Comparison of ENCODE assay signal across 8 cellular contexts in genomic region chr1:52002038-52002917, GRCh38. TPM values are rescaled to one million over a fixed set of nuclear protein-coding genes. Genes with fewer than 3 reads are reported as not detected.
A peak's percentile ranks its signal among the peaks of the same experiment; 100 is the strongest.
DNase-seq lines count a peak whose midpoint lies in the region; ATAC-seq and TF ChIP-seq lines count a peak whose summit lies in the region.

No MANE protein-coding gene starts in this region.

- H3K4me3 ChIP-seq in AG04450 (ENCODE audit: low read depth, low read length) (no peak overlapping the region), GM12875 (ENCODE audit: low read depth, low read length) (no peak overlapping the region), lung (no peak overlapping the region)

- POLR2A ChIA-PET in AG04450 (lab: Yijun Ruan, JAX): no interaction called here

- TF ChIP-seq CTCF in AG04450 (IDR thresholded peaks at IDR 0.05; ENCODE audit: low read depth, low read length) (peak; percentile 95), GM12875 (IDR thresholded peaks at IDR 0.05; ENCODE audit: borderline replicate concordance, insufficient read depth, low read depth, low read length) (peak; percentile 80), lung (IDR thresholded peaks at IDR 0.05; ENCODE audit: control extremely low read depth, extremely low read depth) (peak; percentile 82)

- H3K36me3 ChIP-seq in lung (ENCODE audit: control insufficient read depth in 2 of 2, insufficient read depth in 2 of 2, low read length in 2 of 2): no peaks in the 10 kb centered on the region

- WGBS in lung, 2 donors: 52 to 56% methylated on average over 9 of the region's 9 CpGs

- peak; percentile 84 for DNase-seq in AG04450 (ENCODE audit: low read depth, low spot score)
- DNase-seq in NCI-H2107 treated with DMSO at 0.1 percent for 48 hours (lab: John Stamatoyannopoulos, UW; ENCODE audit: unreplicated experiment): peak; percentile 97
- peak; percentile 12 for DNase-seq in T-helper 9 cell
- DNase-seq in dermis microvascular lymphatic vessel endothelial cell (ENCODE audit: low read depth in 2 of 2): peak; percentile 87 to 92
- peak; percentile 52 for DNase-seq in lung (ENCODE audit: low spot score)
- DNase-seq in stromal cell of bone marrow (ENCODE audit: low read depth): peak; percentile 78

- CTCF ChIA-PET in AG04450 (lab: Charles Lee): interaction anchor here (0.6 to 4.9 kb wide), 4 partner anchors 27 to 1345 kb away, joined by 3 to 33 read pairs (median 4); no protein-coding TSS in a partner anchor

- peak; percentile 89 for ATAC-seq in HG03097 (IDR thresholded peaks at IDR 0.05; ENCODE audit: low FRiP score, unreplicated experiment)
- peak; percentile 83 for ATAC-seq in lung (ENCODE audit: insufficient read depth, low FRiP score)

- no peaks in the 10 kb centered on the region for H3K27me3 ChIP-seq in AG04450 (ENCODE audit: control insufficient read depth, insufficient read depth, low read length)
- no peaks in the 10 kb centered on the region for H3K27me3 ChIP-seq in lung (ENCODE audit: control insufficient read depth, insufficient read depth)

- H3K27ac ChIP-seq in AG04450 (ENCODE audit: low read depth, low read length) (no peak overlapping the region), lung (ENCODE audit: low read depth in 1 of 2, low read length in 1 of 2) (no peak overlapping the region)

- no peaks in the 10 kb centered on the region for H3K4me1 ChIP-seq in lung (ENCODE audit: control insufficient read depth in 2 of 2, insufficient read depth in 2 of 2, low read length in 2 of 2)

- H3K9me3 ChIP-seq in AG04450 (ENCODE audit: control insufficient read depth, insufficient read depth, low read length) (no peaks in the 10 kb centered on the region), lung (ENCODE audit: control insufficient read depth in 2 of 2, insufficient read depth in 1 of 2, low read length in 1 of 2) (no peaks in the 10 kb centered on the region)

RNA-seq across cellular contexts. Expression of gene RAB3B, which starts 11.8 kb away (rescaled TPM):
- 28.4 and 28.6 TPM in 2 replicates for polyA plus RNA-seq in AG04450 (2011; rRNA removed)
- polyA minus RNA-seq in AG04450 (2011; rRNA and poly(A)+ RNA removed): 51.1 and 66.1 TPM in 2 replicates
- 2.1 and 4.0 TPM in 2 replicates for total RNA-seq in dermis microvascular lymphatic vessel endothelial cell
- under 1 TPM; 0.18 to 0.57 TPM for total RNA-seq in lung
- polyA plus RNA-seq in lung: under 1 TPM; 0.02 to 0.03 TPM

RNA-seq across cellular contexts. Expression of gene KTI12, which starts 31.3 kb away (rescaled TPM):
- polyA plus RNA-seq in AG04450 (2011; rRNA removed) (9.8 and 10.5 TPM in 2 replicates), lung (10 to 100 TPM in 1 of 2 donors, 1 to 10 TPM in 1; 6.5 to 11.3 TPM)
- polyA minus RNA-seq in AG04450 (2011; rRNA and poly(A)+ RNA removed): 8.1 and 8.2 TPM in 2 replicates
- total RNA-seq in dermis microvascular lymphatic vessel endothelial cell (8.3 and 11.8 TPM in 2 replicates), lung (1 to 10 TPM; 4.8 to 8.5 TPM)

RNA-seq across cellular contexts. Expression of gene TXNDC12, which starts 52.7 kb away (rescaled TPM):
- 39.8 and 55.8 TPM in 2 replicates for polyA plus RNA-seq in AG04450 (2011; rRNA removed)
- 15.2 and 23.2 TPM in 2 replicates for polyA minus RNA-seq in AG04450 (2011; rRNA and poly(A)+ RNA removed)
- 20.2 and 20.3 TPM in 2 replicates for total RNA-seq in dermis microvascular lymphatic vessel endothelial cell
- total RNA-seq in lung: 10 to 100 TPM; 15.8 to 51.9 TPM
- 10 to 100 TPM; 16.0 to 43.7 TPM for polyA plus RNA-seq in lung

RNA-seq across cellular contexts. Expression of gene BTF3L4, which starts 53.8 kb away (rescaled TPM):
- polyA plus RNA-seq in AG04450 (2011; rRNA removed) (59.7 and 86.6 TPM in 2 replicates), lung (10 to 100 TPM; 41.5 to 47.7 TPM)
- polyA minus RNA-seq in AG04450 (2011; rRNA and poly(A)+ RNA removed): 24.9 and 37.1 TPM in 2 replicates
- total RNA-seq in dermis microvascular lymphatic vessel endothelial cell (27.4 and 29.9 TPM in 2 replicates), lung (10 to 100 TPM; 40.1 to 40.7 TPM)

Comparison
In these comparisons a context has a peak if more than half of its experiments do, and no peak if none do; other contexts are left out.
1. DNase-seq: peak in every context shown above with its lines; median percentile 97 in NCI-H2107 treated with DMSO at 0.1 percent for 48 hours; 90 in dermis microvascular lymphatic vessel endothelial cell; 84 in AG04450; 78 in stromal cell of bone marrow; 52 in lung; 12 in T-helper 9 cell.